ENCODE assay signal across 13 cellular contexts in the genomic region with DNA sequence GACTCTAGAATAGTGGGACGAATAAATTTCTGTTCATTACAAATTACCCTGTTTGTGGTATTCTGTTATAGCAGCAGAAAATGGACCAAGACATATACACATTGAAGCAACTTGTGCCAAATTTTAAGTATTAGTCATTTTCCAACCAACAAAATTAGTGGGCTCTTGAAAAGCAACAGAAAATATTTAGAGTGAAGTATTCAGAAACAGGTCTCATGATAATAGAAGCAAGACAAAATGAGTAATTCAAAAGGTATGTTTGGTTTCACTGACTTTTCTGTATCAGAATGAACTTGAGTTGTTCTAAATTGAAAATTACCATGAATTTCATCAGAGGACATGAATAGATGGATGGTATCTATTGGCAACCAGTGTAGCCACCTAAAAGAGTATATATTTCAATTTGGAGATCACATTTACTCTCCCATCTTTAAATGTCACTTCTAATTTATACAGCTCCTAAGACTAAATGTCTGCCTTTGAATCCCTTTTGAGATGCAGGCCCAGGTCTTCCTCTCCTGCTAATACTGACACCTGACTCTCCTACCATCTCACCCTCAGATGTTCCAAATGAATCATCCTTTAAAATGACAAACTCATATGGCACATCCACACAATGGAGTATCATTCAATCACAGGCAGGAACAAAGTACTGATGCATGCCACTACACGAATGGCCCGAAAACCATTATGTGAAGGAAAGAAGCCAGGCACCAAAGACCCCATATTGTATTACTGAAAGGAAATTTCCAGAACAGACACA.
DNase-seq lines count a peak whose midpoint lies in the region; ATAC-seq and TF ChIP-seq lines count a peak whose summit lies in the region.
"Had no signal": no experiment of that assay in that cellular context is flagged by ENCODE, and none has a peak within 500 bp of the region (broad histone marks: within the 10 kb centered on the region; RNA-seq: fewer than 3 reads in every experiment).

No MANE protein-coding gene starts in this region.

- ATAC-seq in HG02610 (IDR thresholded peaks at IDR 0.05; ENCODE audit: unreplicated experiment), result peak; percentile 56
- no peak for ATAC-seq in HG03159 (IDR thresholded peaks at IDR 0.05; ENCODE audit: unreplicated experiment)
- ATAC-seq: left colon had no signal

- in situ Hi-C loops in astrocyte of the spinal cord (cut with HindIII; ENCODE audit: low sequenced_read_pairs), result no loop called here

- H3K4me3 ChIP-seq in astrocyte of the spinal cord (ENCODE audit: low read depth, low read length), result no peak overlapping the region
- H3K4me3 ChIP-seq: HAP-1 had no signal

- DNase-seq in AG08396 (ENCODE audit: low spot score) (peak; percentile 16), astrocyte of the spinal cord (ENCODE audit: low read depth, low spot score) (peak; percentile 77), kidney glomerular epithelial cell (lab: John Stamatoyannopoulos, UW) (peak; percentile 23), NCI-H1092 treated with DMSO at 0.1 percent for 48 hours (lab: John Stamatoyannopoulos, UW) (no peak), DMS53 treated with DMSO at 0.1 percent for 48 hours (lab: John Stamatoyannopoulos, UW; ENCODE audit: unreplicated experiment) (no peak)
- DNase-seq in activated CD8-positive, alpha-beta memory T cell treated with anti-CD3 and anti-CD28 coated beads for 24 hours, result no peak
- DNase-seq: left colon; NCI-H2107; stimulated activated CD4-positive, alpha-beta T cell treated with anti-CD3 and anti-CD28 coated beads, Interleukin-15, amount 100 ng/mL, for 24 hours; T1000 had no signal

- no peak for TF ChIP-seq CTCF in astrocyte of the spinal cord (IDR thresholded peaks at IDR 0.05; ENCODE audit: low read depth, low read length)

Comparison
In these comparisons a context has a peak if more than half of its experiments do, and no peak if none do; other contexts are left out.
1. DNase-seq: peak in AG08396 (single experiment), astrocyte of the spinal cord (single experiment) and kidney glomerular epithelial cell (single experiment); none in NCI-H1092 treated with DMSO at 0.1 percent for 48 hours (single experiment), DMS53 treated with DMSO at 0.1 percent for 48 hours (single experiment) and activated CD8-positive, alpha-beta memory T cell treated with anti-CD3 and anti-CD28 coated beads for 24 hours (single experiment).